Comparison of ENCODE assay signal across 12 cellular contexts in genomic region chr5:60196382-60197113, GRCh38.
DNase-seq lines count a peak whose midpoint lies in the region; ATAC-seq and TF ChIP-seq lines count a peak whose summit lies in the region.
"Had no signal": no experiment of that assay in that cellular context is flagged by ENCODE, and none has a peak within 500 bp of the region (broad histone marks: within the 10 kb centered on the region; RNA-seq: fewer than 3 reads in every experiment).

No MANE protein-coding gene starts in this region.

- H3K27me3 Mint-ChIP-seq in CD14-positive monocyte (ENCODE audit: low read depth in 3 of 3), result no peaks in the 10 kb centered on the region
- no peaks in the 10 kb centered on the region for H3K27me3 Mint-ChIP-seq in dendritic cell treated with granulocyte-macrophage colony-stimulating factor and Interleukin-4, amounts not matched to agents 40 ng/mL and 50 ng/mL, for 4 days
- no peaks in the 10 kb centered on the region for H3K27me3 Mint-ChIP-seq in neural progenitor cell (ENCODE audit: insufficient read depth, low read depth)
- H3K27me3 Mint-ChIP-seq: stimulated activated memory B cell treated with anti-CD40 and anti-IgM and Interleukin-4, amounts not matched to agents 10 μg/mL and 1 μg/mL and 100 μg/mL, for 72 hours had no signal

- H3K4me1 Mint-ChIP-seq in CD14-positive monocyte (peaks cover 9% of the 10 kb centered on the region), neural progenitor cell (peaks cover 9% of the 10 kb centered on the region)
- peaks cover 5% of the 10 kb centered on the region for H3K4me1 Mint-ChIP-seq in dendritic cell treated with granulocyte-macrophage colony-stimulating factor and Interleukin-4, amounts not matched to agents 40 ng/mL and 50 ng/mL, for 4 days (ENCODE audit: low read depth)
- H3K4me1 Mint-ChIP-seq: nephron progenitor cell; stimulated activated memory B cell treated with anti-CD40 and anti-IgM and Interleukin-4, amounts not matched to agents 10 μg/mL and 1 μg/mL and 100 μg/mL, for 72 hours had no signal

- H3K36me3 ChIP-seq in neural progenitor cell, result no peaks in the 10 kb centered on the region

- H3K36me3 Mint-ChIP-seq in CD14-positive monocyte (peaks cover 15 to 27% of the 10 kb centered on the region in 2 donors), neural progenitor cell (no peaks in the 10 kb centered on the region)
- H3K36me3 Mint-ChIP-seq in dendritic cell treated with granulocyte-macrophage colony-stimulating factor and Interleukin-4, amounts not matched to agents 40 ng/mL and 50 ng/mL, for 4 days (ENCODE audit: low read depth), result no peaks in the 10 kb centered on the region
- H3K36me3 Mint-ChIP-seq: stimulated activated memory B cell treated with anti-CD40 and anti-IgM and Interleukin-4, amounts not matched to agents 10 μg/mL and 1 μg/mL and 100 μg/mL, for 72 hours had no signal

- H3K27ac Mint-ChIP-seq in CD14-positive monocyte, result peak overlapping the region; percentile 53 to 85 (median 65)
- peak overlapping the region; percentile 51 for H3K27ac Mint-ChIP-seq in dendritic cell treated with granulocyte-macrophage colony-stimulating factor and Interleukin-4, amounts not matched to agents 40 ng/mL and 50 ng/mL, for 4 days
- no peak overlapping the region for H3K27ac Mint-ChIP-seq in neural progenitor cell
- H3K27ac Mint-ChIP-seq: nephron progenitor cell; stimulated activated memory B cell treated with anti-CD40 and anti-IgM and Interleukin-4, amounts not matched to agents 10 μg/mL and 1 μg/mL and 100 μg/mL, for 72 hours had no signal

- H3K9me3 ChIP-seq in neural progenitor cell (ENCODE audit: low read depth), result no peaks in the 10 kb centered on the region

- no peak for TF ChIP-seq CTCF in CD14-positive monocyte (IDR thresholded peaks at IDR 0.05)
- no peak for TF ChIP-seq CTCF in neural progenitor cell (IDR thresholded peaks at IDR 0.05)

- no peaks in the 10 kb centered on the region for H3F3A ChIP-seq in neural progenitor cell (ENCODE audit: low read depth)

- H3K9me3 Mint-ChIP-seq in CD14-positive monocyte (peaks cover 6 to 15% (median 10%) of the 10 kb centered on the region in 7 donors), neural progenitor cell (no peaks in the 10 kb centered on the region)
- peaks cover 21% of the 10 kb centered on the region for H3K9me3 Mint-ChIP-seq in dendritic cell treated with granulocyte-macrophage colony-stimulating factor and Interleukin-4, amounts not matched to agents 40 ng/mL and 50 ng/mL, for 4 days
- H3K9me3 Mint-ChIP-seq: nephron progenitor cell; stimulated activated memory B cell treated with anti-CD40 and anti-IgM and Interleukin-4, amounts not matched to agents 10 μg/mL and 1 μg/mL and 100 μg/mL, for 72 hours had no signal

- peak overlapping the region; percentile 10 for H2AFZ ChIP-seq in neural progenitor cell (replicated peaks)

- H3K4me2 ChIP-seq in neural progenitor cell, result no peak overlapping the region

- no peaks in the 10 kb centered on the region for H3K79me2 ChIP-seq in neural progenitor cell (ENCODE audit: low read depth)

- no peak for ATAC-seq in GM21786 (IDR thresholded peaks at IDR 0.05; ENCODE audit: unreplicated experiment)
- ATAC-seq: stimulated activated memory B cell treated with anti-CD40 and anti-IgM and Interleukin-4, amounts not matched to agents 10 μg/mL and 1 μg/mL and 100 μg/mL, for 72 hours had no signal

- no peaks in the 10 kb centered on the region for H3K27me3 ChIP-seq in neural progenitor cell

- no peaks in the 10 kb centered on the region for H4K20me1 ChIP-seq in neural progenitor cell (ENCODE audit: low read depth)

- H3K4me1 ChIP-seq in neural progenitor cell, result no peaks in the 10 kb centered on the region

- H3K9ac ChIP-seq in neural progenitor cell, result no peak overlapping the region

- intact Hi-C loops in CD14-positive monocyte (cut with micrococcal nuclease), result no loop called here
- intact Hi-C loops in dendritic cell treated with granulocyte-macrophage colony-stimulating factor and Interleukin-4, amounts not matched to agents 40 ng/mL and 50 ng/mL, for 4 days (cut with micrococcal nuclease), result no loop called here

- no peak overlapping the region for H3K4me3 ChIP-seq in neural progenitor cell

- DNase-seq in CD14-positive monocyte (ENCODE audit: low spot score) (peak; percentile 86), MV-4-11 (lab: John Stamatoyannopoulos, UW) (peak; percentile 85), neural progenitor cell (ENCODE audit: low spot score) (no peak), NCI-H526 (lab: John Stamatoyannopoulos, UW) (no peak), GDM1 (lab: John Stamatoyannopoulos, UW) (no peak)
- DNase-seq in stimulated activated CD4-positive, alpha-beta T cell treated with anti-CD3 and anti-CD28 coated beads, Interleukin-4, amount 100 ng/mL, for 1 hour, result no peak
- DNase-seq: activated CD4-positive, CD25-positive, alpha-beta regulatory T cell; NCI-H1048; nephron progenitor cell had no signal

- H3K4me3 Mint-ChIP-seq in CD14-positive monocyte (no peak overlapping the region), neural progenitor cell (no peak overlapping the region)
- no peak overlapping the region for H3K4me3 Mint-ChIP-seq in dendritic cell treated with granulocyte-macrophage colony-stimulating factor and Interleukin-4, amounts not matched to agents 40 ng/mL and 50 ng/mL, for 4 days
- H3K4me3 Mint-ChIP-seq: nephron progenitor cell; stimulated activated memory B cell treated with anti-CD40 and anti-IgM and Interleukin-4, amounts not matched to agents 10 μg/mL and 1 μg/mL and 100 μg/mL, for 72 hours had no signal

- no peak overlapping the region for H3K27ac ChIP-seq in neural progenitor cell

Comparison
In these comparisons a context has a peak if more than half of its experiments do, and no peak if none do; other contexts are left out.
1. DNase-seq: peak in CD14-positive monocyte (single experiment) and MV-4-11 (single experiment); none in neural progenitor cell (single experiment), stimulated activated CD4-positive, alpha-beta T cell treated with anti-CD3 and anti-CD28 coated beads, Interleukin-4, amount 100 ng/mL, for 1 hour (single experiment), NCI-H526 (0 of 2) and GDM1 (single experiment).